Comparison of ENCODE assay signal across 14 cellular contexts in the genomic region with DNA sequence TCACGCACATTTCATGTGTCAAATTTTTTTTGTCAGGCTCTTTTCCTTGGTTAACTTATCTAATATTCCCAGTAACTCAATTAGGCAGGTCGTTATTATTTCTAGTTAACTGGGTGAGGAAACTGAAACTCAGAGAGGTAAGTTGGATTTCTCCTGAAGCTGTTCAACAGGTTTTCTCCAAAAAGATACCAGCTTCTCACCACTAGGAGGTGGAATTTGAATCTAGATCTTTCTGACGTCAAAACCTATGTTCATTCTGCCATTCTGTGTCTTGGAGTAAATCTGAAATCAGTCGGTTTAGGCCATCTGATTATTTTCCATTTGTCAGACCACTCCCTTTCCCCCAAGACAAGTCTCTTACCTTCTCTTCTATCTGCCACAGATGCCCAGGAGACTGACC.
DNase-seq lines count a peak whose midpoint lies in the region; ATAC-seq and TF ChIP-seq lines count a peak whose summit lies in the region.
"Had no signal": no experiment of that assay in that cellular context is flagged by ENCODE, and none has a peak within 500 bp of the region (broad histone marks: within the 10 kb centered on the region; RNA-seq: fewer than 3 reads in every experiment).

No MANE protein-coding gene starts in this region.

- ATAC-seq in HG02840 (IDR thresholded peaks at IDR 0.05; ENCODE audit: low FRiP score, unreplicated experiment) (no peak), HG03442 (IDR thresholded peaks at IDR 0.05; ENCODE audit: unreplicated experiment) (no peak)
- ATAC-seq: T-helper 17 cell had no signal

- no peaks in the 10 kb centered on the region for H3K79me2 ChIP-seq in neural progenitor cell (ENCODE audit: low read depth)

- no peak for DNase-seq in GM06990 (ENCODE audit: extremely low read depth, insufficient read length)
- DNase-seq in LNCaP clone FGC (ENCODE audit: low read depth), result no peak
- no peak for DNase-seq in chondrocyte (ENCODE audit: low spot score)
- no peak for DNase-seq in neural progenitor cell (ENCODE audit: low spot score)
- DNase-seq in activated effector memory CD4-positive, alpha-beta T cell treated with anti-CD3 and anti-CD28 coated beads, Interleukin-2, amount 50 U/mL, for 16 hours, result no peak
- no peak for DNase-seq in LoVo (ENCODE audit: low spot score)
- DNase-seq: activated CD8-positive, alpha-beta memory T cell treated with anti-CD3 and anti-CD28 coated beads for 24 hours; Caco-2; MG63; NCI-H524; T-helper 17 cell had no signal

- peaks cover 5% of the 10 kb centered on the region for H3K4me1 ChIP-seq in neural progenitor cell
- H3K4me1 ChIP-seq: Caco-2 had no signal

- H3K9me3 Mint-ChIP-seq in chondrocyte (ENCODE audit: low read depth) (no peaks in the 10 kb centered on the region), neural progenitor cell (no peaks in the 10 kb centered on the region)

- no peak overlapping the region for H3K4me3 ChIP-seq in GM06990 (replicated peaks; ENCODE audit: low read depth, low read length)
- no peak overlapping the region for H3K4me3 ChIP-seq in LNCaP clone FGC (ENCODE audit: low read depth, low read length)
- H3K4me3 ChIP-seq in neural progenitor cell, result no peak overlapping the region
- H3K4me3 ChIP-seq: MG63 had no signal

- no peak overlapping the region for H2AFZ ChIP-seq in neural progenitor cell (replicated peaks)

- TF ChIP-seq CTCF in GM06990 (IDR thresholded peaks at IDR 0.05; ENCODE audit: insufficient read depth, low read length, poor library complexity, severe bottlenecking) (peak; percentile 29), LNCaP clone FGC (IDR thresholded peaks at IDR 0.05; ENCODE audit: control insufficient read depth, extremely low read depth, insufficient read depth) (peak; percentile 29; the same call in 1 of the 2 replicates), chondrocyte (IDR thresholded peaks at IDR 0.05) (peak; percentile 60), neural progenitor cell (IDR thresholded peaks at IDR 0.05) (peak; percentile 39)

- H3K27me3 ChIP-seq in GM06990 (replicated peaks; ENCODE audit: control insufficient read depth, insufficient read depth, low read length), result no peaks in the 10 kb centered on the region
- no peaks in the 10 kb centered on the region for H3K27me3 ChIP-seq in neural progenitor cell
- H3K27me3 ChIP-seq: MG63 had no signal

- no peak overlapping the region for H3K4me3 Mint-ChIP-seq in chondrocyte (ENCODE audit: unreplicated experiment)
- H3K4me3 Mint-ChIP-seq in neural progenitor cell, result no peak overlapping the region
- H3K4me3 Mint-ChIP-seq: stimulated activated naive CD8-positive, alpha-beta T cell treated with anti-CD3 and anti-CD28 coated beads, Interleukin-15, Interleukin-2, amounts not matched to agents 100 ng/mL and 50 ng/mL, for 24 hours; T-helper 17 cell had no signal

- H3K4me1 Mint-ChIP-seq in chondrocyte (ENCODE audit: low read depth), result peaks cover 7% of the 10 kb centered on the region
- H3K4me1 Mint-ChIP-seq in neural progenitor cell, result peaks cover 4% of the 10 kb centered on the region
- H3K4me1 Mint-ChIP-seq: T-helper 17 cell had no signal

- no peaks in the 10 kb centered on the region for H3K9me3 ChIP-seq in neural progenitor cell (ENCODE audit: low read depth)
- H3K9me3 ChIP-seq: Caco-2, MG63 had no signal

- no peak overlapping the region for H3K9ac ChIP-seq in neural progenitor cell

- H3K36me3 ChIP-seq in GM06990 (ENCODE audit: control insufficient read depth, insufficient read depth, low read length) (no peaks in the 10 kb centered on the region), neural progenitor cell (no peaks in the 10 kb centered on the region)
- H3K36me3 ChIP-seq: MG63 had no signal

- H3K4me2 ChIP-seq in neural progenitor cell, result no peak overlapping the region

- no peaks in the 10 kb centered on the region for H4K20me1 ChIP-seq in neural progenitor cell (ENCODE audit: low read depth)

- no peaks in the 10 kb centered on the region for H3F3A ChIP-seq in neural progenitor cell (ENCODE audit: low read depth)

- H3K27ac Mint-ChIP-seq in chondrocyte (ENCODE audit: unreplicated experiment), result no peak overlapping the region
- no peak overlapping the region for H3K27ac Mint-ChIP-seq in neural progenitor cell
- H3K27ac Mint-ChIP-seq: stimulated activated naive CD8-positive, alpha-beta T cell treated with anti-CD3 and anti-CD28 coated beads, Interleukin-15, Interleukin-2, amounts not matched to agents 100 ng/mL and 50 ng/mL, for 24 hours; T-helper 17 cell had no signal

- H3K36me3 Mint-ChIP-seq in chondrocyte (ENCODE audit: low read depth), result no peaks in the 10 kb centered on the region
- H3K36me3 Mint-ChIP-seq in neural progenitor cell, result no peaks in the 10 kb centered on the region

- no peak overlapping the region for H3K27ac ChIP-seq in neural progenitor cell

- peaks cover 4% of the 10 kb centered on the region for H3K27me3 Mint-ChIP-seq in chondrocyte (ENCODE audit: low read depth)
- H3K27me3 Mint-ChIP-seq in neural progenitor cell (ENCODE audit: insufficient read depth, low read depth), result no peaks in the 10 kb centered on the region
- H3K27me3 Mint-ChIP-seq: stimulated activated naive CD8-positive, alpha-beta T cell treated with anti-CD3 and anti-CD28 coated beads, Interleukin-15, Interleukin-2, amounts not matched to agents 100 ng/mL and 50 ng/mL, for 24 hours; T-helper 17 cell had no signal
